Comparison of ENCODE assay signal across 8 cellular contexts in genomic region chr21:41419921-41420862, GRCh38. TPM values are rescaled to one million over a fixed set of nuclear protein-coding genes. Genes with fewer than 3 reads are reported as not detected.
A peak's percentile ranks its signal among the peaks of the same experiment; 100 is the strongest.
DNase-seq lines count a peak whose midpoint lies in the region; TF ChIP-seq lines count a peak whose summit lies in the region.

No MANE protein-coding gene starts in this region.

- peaks cover 16% of the 10 kb centered on the region for H3K4me1 Mint-ChIP-seq in HFFc6 (ENCODE audit: low read depth)

- peaks cover 4% of the 10 kb centered on the region; the same call in 1 of the 2 replicates for H3K27me3 Mint-ChIP-seq in HFFc6 (ENCODE audit: insufficient read depth)

- H3K27ac ChIP-seq in skin epidermis: peak overlapping the region; percentile 67 to 98 (median 89)

- H3K4me3 Mint-ChIP-seq in HFFc6: peak overlapping the region; percentile 96

- in situ Hi-C loops in G401 (cut with HindIII; ENCODE audit: low sequenced_read_pairs): no loop called here

- no peaks in the 10 kb centered on the region for H3K9me3 Mint-ChIP-seq in HFFc6

- DNase-seq in G401 (ENCODE audit: low spot score) (peak; percentile 46), HFFc6 (peak; percentile 70), NCI-H1417 treated with DMSO at 0.1 percent for 48 hours (lab: John Stamatoyannopoulos, UW) (peak; percentile 14), inferior parietal cortex (ENCODE audit: extremely low spot score) (peak; percentile 58), D341Med (ENCODE audit: low spot score) (no peak)
- peak; percentile 28 for DNase-seq in central memory CD4-positive, alpha-beta T cell

- no peak for TF ChIP-seq CTCF in HFFc6 (IDR thresholded peaks at IDR 0.05)
- no peak for TF ChIP-seq CTCF in WI38 (IDR thresholded peaks at IDR 0.05; ENCODE audit: low read depth, low read length)

- H3K4me3 ChIP-seq in WI38 (ENCODE audit: low read depth, low read length) (peak overlapping the region; percentile 71), skin epidermis (peak overlapping the region; percentile 37 to 57 (median 56))

- no peaks in the 10 kb centered on the region; the same call in 1 of the 2 replicates for H3K36me3 Mint-ChIP-seq in HFFc6 (ENCODE audit: low read depth)

- peak overlapping the region; percentile 92 for H3K27ac Mint-ChIP-seq in HFFc6

RNA-seq across cellular contexts. Expression of gene MX1, which starts 5.8 kb away (rescaled TPM):
- not detected in 2 replicates for total RNA-seq in G401 (2014; rRNA removed; shearing (Covaris generic))
- total RNA-seq in HFFc6 (2021; fragmentation: NEBNext Ultra II Directional; extraction: Animal tissue kit (Norgen Biotek cat#: 25700)): 1 to 10 TPM in 2 of 6 experiments, under 1 TPM in 4; 0.61 to 1.2 (median 0.85) TPM

RNA-seq across cellular contexts. Expression of gene MX2, which starts 58.4 kb away (rescaled TPM):
- total RNA-seq in G401 (2014; rRNA removed; shearing (Covaris generic)): not detected in 2 replicates
- total RNA-seq in HFFc6 (2021; fragmentation: NEBNext Ultra II Directional; extraction: Animal tissue kit (Norgen Biotek cat#: 25700)): under 1 TPM in 5 of 6 experiments, not detected in 1; 0.11 to 0.61 (median 0.36) TPM
